1 cellular context compared by ENCODE assay signal in the genomic region with DNA sequence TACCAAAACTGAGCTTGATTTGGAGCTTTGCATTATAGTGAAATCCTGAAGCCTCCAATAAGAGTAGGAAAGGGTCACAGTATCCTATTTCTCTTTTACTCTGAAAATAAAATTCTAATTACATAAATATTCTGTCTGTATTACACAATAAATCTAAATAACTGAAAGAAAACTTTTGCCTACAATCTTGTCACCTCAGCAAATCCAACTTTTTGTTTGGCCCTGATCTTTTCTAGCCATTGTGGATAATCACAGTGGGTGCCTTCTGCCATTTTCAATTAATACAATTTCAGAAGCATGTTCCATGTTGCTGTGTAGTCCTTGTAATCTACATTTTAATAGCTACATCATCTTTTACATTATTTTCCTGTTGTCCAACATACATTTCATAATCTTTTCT.
TF ChIP-seq lines count a peak whose summit lies in the region.

No MANE protein-coding gene starts in this region.

TF ChIP-seq in GM12878, 131 proteins besides CTCF, POLR2A, EP300 and RAD21 (continued from another document):
- TF ChIP-seq FOXK2 (IDR thresholded peaks at IDR 0.05) (no peak), NFIC (IDR thresholded peaks at IDR 0.05; ENCODE audit: low read depth, low read length) (no peak), ESRRA (IDR thresholded peaks at IDR 0.05; ENCODE audit: low read length) (no peak), LARP7 (IDR thresholded peaks at IDR 0.05) (no peak), HDAC6 (IDR thresholded peaks at IDR 0.05; ENCODE audit: unreplicated experiment) (no peak), PAX8 (IDR thresholded peaks at IDR 0.05) (no peak), HCFC1 (IDR thresholded peaks at IDR 0.05; ENCODE audit: low read length) (no peak), YBX1 (IDR thresholded peaks at IDR 0.05) (no peak), POLR2AphosphoS5 (IDR thresholded peaks at IDR 0.05; ENCODE audit: low read length) (no peak), TCF7 (IDR thresholded peaks at IDR 0.05; ENCODE audit: borderline replicate concordance) (no peak), WRNIP1 (IDR thresholded peaks at IDR 0.05; ENCODE audit: borderline replicate concordance, low read depth, low read length) (no peak), NFXL1 (IDR thresholded peaks at IDR 0.05; ENCODE audit: borderline replicate concordance) (no peak), ZZZ3 (IDR thresholded peaks at IDR 0.05; ENCODE audit: control insufficient read depth, insufficient read length, low read depth) (no peak), CBFB (IDR thresholded peaks at IDR 0.05; ENCODE audit: low read depth) (no peak), DPF2 (IDR thresholded peaks at IDR 0.05) (no peak), IRF3 (IDR thresholded peaks at IDR 0.05) (no peak), SIX5 (IDR thresholded peaks at IDR 0.05; ENCODE audit: low read depth, low read length, severe bottlenecking) (no peak), ZNF24 (IDR thresholded peaks at IDR 0.05) (no peak), STAT1 (conservative IDR thresholded peaks at IDR 0.05) (no peak)
